ENCODE assay signal across 1 cellular context in the genomic region with DNA sequence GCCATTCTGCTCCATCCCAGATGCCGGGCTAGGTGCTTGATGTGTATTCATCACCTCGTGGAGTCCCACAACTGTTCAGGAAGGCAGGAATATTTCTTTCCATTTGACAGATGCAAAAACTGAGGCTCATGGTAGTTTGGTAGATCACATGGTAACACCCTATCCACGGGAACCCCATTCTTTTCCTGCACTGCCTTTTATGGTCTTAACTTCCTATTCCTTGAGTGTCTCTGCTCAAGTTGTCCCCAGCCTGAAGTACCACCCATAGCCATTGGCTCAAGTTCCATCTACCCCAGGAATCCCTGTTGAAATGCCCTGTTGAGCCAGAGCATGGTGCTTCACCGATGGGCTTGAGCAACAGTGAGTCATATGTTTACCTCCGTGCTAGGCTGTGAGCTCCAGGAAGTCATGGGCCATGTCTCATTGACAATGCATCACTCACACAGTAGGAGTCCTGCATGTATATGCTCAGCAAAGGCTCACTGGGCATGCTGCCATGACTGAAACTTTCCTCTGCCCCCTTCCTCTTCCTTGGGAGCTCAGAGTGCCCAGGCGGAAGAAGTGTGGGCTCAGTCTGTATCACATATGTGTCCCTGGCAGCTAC.
TF ChIP-seq lines count a peak whose summit lies in the region.

No MANE protein-coding gene starts in this region.

TF ChIP-seq in HEK293, 187 proteins besides CTCF, POLR2A, EP300 and RAD21 (continued from another document):
- no peak for TF ChIP-seq TRIM28 (IDR thresholded peaks at IDR 0.05; ENCODE audit: borderline replicate concordance, low read length)
- no peak for TF ChIP-seq WT1 (tag by site-specific recombination; IDR thresholded peaks at IDR 0.05)
- no peak for TF ChIP-seq ZNF561 (tag by site-specific recombination; IDR thresholded peaks at IDR 0.05; ENCODE audit: borderline replicate concordance)
- TF ChIP-seq ZNF211 (tag by site-specific recombination; IDR thresholded peaks at IDR 0.05; ENCODE audit: low read depth) = no peak
- no peak for TF ChIP-seq ZNF785 (tag by site-specific recombination; IDR thresholded peaks at IDR 0.05)
- no peak for TF ChIP-seq MEIS1 (CRISPR knock-in tag; IDR thresholded peaks at IDR 0.05; ENCODE audit: borderline replicate concordance)
- no peak for TF ChIP-seq PRDM2 (tag by site-specific recombination; IDR thresholded peaks at IDR 0.05; ENCODE audit: borderline replicate concordance)
- TF ChIP-seq PRDM6 (tag by site-specific recombination; IDR thresholded peaks at IDR 0.05) = no peak
- TF ChIP-seq IKZF3 (tag by site-specific recombination; IDR thresholded peaks at IDR 0.05) = 0 out of 2 replicates have a peak, but pooled peaks have one; percentile 24
